17 cellular contexts compared by ENCODE assay signal in the genomic region with DNA sequence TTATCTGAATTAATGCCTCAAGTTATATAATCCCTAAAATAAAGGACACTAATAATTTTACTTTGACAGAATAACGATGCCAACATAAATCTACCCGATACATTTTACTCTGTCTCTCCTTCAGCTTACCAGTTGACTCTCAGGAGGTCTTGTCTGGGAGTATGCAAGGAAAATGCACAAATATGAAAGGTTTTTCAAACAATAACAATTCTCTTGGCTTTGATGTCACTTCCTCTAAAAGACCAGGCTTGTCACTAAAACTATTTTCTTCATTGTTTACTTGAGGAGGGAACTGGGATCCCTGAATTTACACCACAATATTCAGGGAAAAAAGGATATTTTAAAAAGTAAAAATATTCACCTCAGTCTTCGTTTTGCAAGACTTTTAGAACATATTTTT.
"Had no signal": no experiment of that assay in that cellular context is flagged by ENCODE, and none has a peak within 500 bp of the region (broad histone marks: within the 10 kb centered on the region; RNA-seq: fewer than 3 reads in every experiment).

No MANE protein-coding gene starts in this region.

- H3K9me3 ChIP-seq: breast epithelium, prostate gland, spleen, stomach, thyroid gland had no signal

- FAIRE-seq: urothelium cell line had no signal

- H3K27me3 ChIP-seq: breast epithelium, foreskin keratinocyte, spleen, stomach, thyroid gland had no signal

- DNase-seq: activated B cell treated with CpG ODN at 0.5 μM for 24 hours; activated CD4-positive, alpha-beta T cell treated with anti-CD3 and anti-CD28 coated beads for 48 hours; activated naive CD4-positive, alpha-beta T cell treated with Interleukin-2 at 50 U/mL for 16 hours; aorta; foreskin keratinocyte; immature natural killer cell; midbrain; spleen; stomach; T-helper 2 cell; thyroid gland had no signal

- H3K36me3 ChIP-seq: breast epithelium, prostate gland, thyroid gland had no signal

- ATAC-seq: activated T-helper 17 cell treated with anti-CD3 and anti-CD28 coated beads, Interleukin-2, amount 50 U/mL, for 72 hours; foreskin keratinocyte; sciatic nerve had no signal

- H3K9me3 Mint-ChIP-seq: activated B cell treated with CpG ODN at 0.5 μM for 24 hours; activated T-helper 17 cell treated with anti-CD3 and anti-CD28 coated beads, Interleukin-2, amount 50 U/mL, for 72 hours; immature natural killer cell; neural crest cell had no signal

- H3K4me1 ChIP-seq: breast epithelium, prostate gland, spleen, stomach had no signal

- H3K4me1 Mint-ChIP-seq: activated B cell treated with CpG ODN at 0.5 μM for 24 hours; activated T-helper 17 cell treated with anti-CD3 and anti-CD28 coated beads, Interleukin-2, amount 50 U/mL, for 72 hours; immature natural killer cell had no signal

- H3K4me3 Mint-ChIP-seq: activated B cell treated with CpG ODN at 0.5 μM for 24 hours; activated T-helper 17 cell treated with anti-CD3 and anti-CD28 coated beads, Interleukin-2, amount 50 U/mL, for 72 hours; immature natural killer cell; neural crest cell had no signal

- H3K4me3 ChIP-seq: breast epithelium, prostate gland, spleen, stomach, thyroid gland had no signal

- H3K27ac ChIP-seq: breast epithelium, foreskin keratinocyte, spleen had no signal

- H3K27me3 Mint-ChIP-seq: activated B cell treated with CpG ODN at 0.5 μM for 24 hours; activated T-helper 17 cell treated with anti-CD3 and anti-CD28 coated beads, Interleukin-2, amount 50 U/mL, for 72 hours had no signal

- H3K27ac Mint-ChIP-seq: activated B cell treated with CpG ODN at 0.5 μM for 24 hours had no signal
